In genomic region chr10:25191162-25191895, GRCh38 we compare ENCODE assay signal across 27 cellular contexts. TPM values are rescaled to one million over a fixed set of nuclear protein-coding genes. Genes with fewer than 3 reads are reported as not detected.
"Had no signal": no experiment of that assay in that cellular context is flagged by ENCODE, and none has a peak within 500 bp of the region (broad histone marks: within the 10 kb centered on the region; RNA-seq: fewer than 3 reads in every experiment).

No MANE protein-coding gene starts in this region.

- H2AFZ ChIP-seq: hepatocyte, neural progenitor cell, parathyroid adenoma had no signal

- H3K36me3 ChIP-seq: gastrocnemius medialis, neural progenitor cell, right atrium auricular region, sigmoid colon, stomach, thyroid gland had no signal

- H3K27ac ChIP-seq: coronary artery, gastrocnemius medialis, hepatocyte, neural progenitor cell, parathyroid adenoma, right atrium auricular region, sigmoid colon, stomach, thyroid gland had no signal

- H3K9ac ChIP-seq: neural progenitor cell, parathyroid adenoma had no signal

- H3K9me3 Mint-ChIP-seq: effector memory CD8-positive, alpha-beta T cell; stimulated activated effector memory CD8-positive, alpha-beta T cell treated with anti-CD3 and anti-CD28 coated beads, Interleukin-12 subunit alpha, Interleukin-12 subunit beta, amount 100 ng/mL, for 72 hours; type B pancreatic cell had no signal

- H3K4me1 ChIP-seq: gastrocnemius medialis, neural progenitor cell, parathyroid adenoma, right atrium auricular region, sigmoid colon, stomach, thyroid gland had no signal

- H3K27ac Mint-ChIP-seq: effector memory CD8-positive, alpha-beta T cell; memory B cell; mesothelial cell of epicardium; naive thymus-derived CD4-positive, alpha-beta T cell; nephron; neural progenitor cell; progenitor cell of endocrine pancreas; stimulated activated effector memory CD8-positive, alpha-beta T cell treated with anti-CD3 and anti-CD28 coated beads, Interleukin-12 subunit alpha, Interleukin-12 subunit beta, amount 100 ng/mL, for 72 hours; type B pancreatic cell had no signal

- DNase-seq: effector memory CD8-positive, alpha-beta T cell; foreskin fibroblast; gastrocnemius medialis; head of caudate nucleus; kidney; naive thymus-derived CD4-positive, alpha-beta T cell; sigmoid colon; stimulated activated CD4-positive, alpha-beta T cell treated with anti-CD3 and anti-CD28 coated beads, Interleukin-2, amount 100 ng/mL, for 24 hours; stimulated activated CD4-positive, alpha-beta T cell treated with anti-CD3 and anti-CD28 coated beads, Interleukin-4, amount 100 ng/mL, for 24 hours; stimulated activated naive CD4-positive, alpha-beta T cell treated with Interleukin-2 at 50 U/mL for 16 hours; stomach; thyroid gland had no signal

- H3K4me2 ChIP-seq: hepatocyte, neural progenitor cell had no signal

- H3K4me3 Mint-ChIP-seq: effector memory CD8-positive, alpha-beta T cell; memory B cell; mesothelial cell of epicardium; naive thymus-derived CD4-positive, alpha-beta T cell; nephron; neural progenitor cell; stimulated activated effector memory CD8-positive, alpha-beta T cell treated with anti-CD3 and anti-CD28 coated beads, Interleukin-12 subunit alpha, Interleukin-12 subunit beta, amount 100 ng/mL, for 72 hours; type B pancreatic cell had no signal

- H3K79me2 ChIP-seq: hepatocyte, parathyroid adenoma had no signal

- H3K9me3 ChIP-seq: gastrocnemius medialis, right atrium auricular region, thyroid gland had no signal

- H3K4me1 Mint-ChIP-seq: memory B cell; mesothelial cell of epicardium; naive thymus-derived CD4-positive, alpha-beta T cell; nephron; neural progenitor cell; stimulated activated effector memory CD8-positive, alpha-beta T cell treated with anti-CD3 and anti-CD28 coated beads, Interleukin-12 subunit alpha, Interleukin-12 subunit beta, amount 100 ng/mL, for 72 hours had no signal

- H3K4me3 ChIP-seq: coronary artery, gastrocnemius medialis, hepatocyte, lung, neural progenitor cell, right atrium auricular region, sigmoid colon, stomach, thyroid gland had no signal

- H3K27me3 ChIP-seq: gastrocnemius medialis, hepatocyte, neural progenitor cell, right atrium auricular region, sigmoid colon, stomach, thyroid gland had no signal

- FAIRE-seq: endometrium, kidney had no signal

- H3K36me3 Mint-ChIP-seq: memory B cell; naive thymus-derived CD4-positive, alpha-beta T cell; neural progenitor cell; stimulated activated effector memory CD8-positive, alpha-beta T cell treated with anti-CD3 and anti-CD28 coated beads, Interleukin-12 subunit alpha, Interleukin-12 subunit beta, amount 100 ng/mL, for 72 hours; type B pancreatic cell had no signal

- ATAC-seq: effector memory CD8-positive, alpha-beta T cell; gastrocnemius medialis; left lobe of liver; naive thymus-derived CD4-positive, alpha-beta T cell; stimulated activated effector memory CD8-positive, alpha-beta T cell treated with anti-CD3 and anti-CD28 coated beads, Interleukin-12 subunit alpha, Interleukin-12 subunit beta, amount 100 ng/mL, for 72 hours had no signal

RNA-seq across cellular contexts. Expression of gene GPR158, which starts 16.5 kb away (rescaled TPM):
- total RNA-seq: glomerular endothelial cell; left lobe of liver; naive thymus-derived CD4-positive, alpha-beta T cell; right atrium auricular region had no signal
- polyA plus RNA-seq: naive thymus-derived CD4-positive, alpha-beta T cell had no signal
